Comparison of ENCODE assay signal across 9 cellular contexts in genomic region chr14:63725786-63726185, GRCh38. TPM values are rescaled to one million over a fixed set of nuclear protein-coding genes. Genes with fewer than 3 reads are reported as not detected.
DNase-seq lines count a peak whose midpoint lies in the region; FAIRE-seq and TF ChIP-seq lines count a peak whose summit lies in the region.
"Had no signal": no experiment of that assay in that cellular context is flagged by ENCODE, and none has a peak within 500 bp of the region (broad histone marks: within the 10 kb centered on the region; RNA-seq: fewer than 3 reads in every experiment).

No MANE protein-coding gene starts in this region.

- peak overlapping the region in 1 of 2 donors; percentile 80 for H3K4me3 ChIP-seq in CD4-positive, alpha-beta memory T cell (ENCODE audit: low read length in 2 of 2)
- H3K4me3 ChIP-seq in Karpas-422 (ENCODE audit: low read length): peak overlapping the region; percentile 90
- H3K4me3 ChIP-seq in neural cell (ENCODE audit: low read length): peak overlapping the region; percentile 97

- peaks cover 66% of the 10 kb centered on the region for H3K79me2 ChIP-seq in Karpas-422 (ENCODE audit: low read length)
- H3K79me2 ChIP-seq in neural cell (replicated peaks; ENCODE audit: insufficient read depth, low read length): peaks cover 20% of the 10 kb centered on the region

- H3F3A ChIP-seq in neural cell (ENCODE audit: insufficient read depth, low read length, poor library complexity, severe bottlenecking): no peaks in the 10 kb centered on the region

- POLR2A ChIA-PET in CD4-positive, alpha-beta memory T cell (lab: Charles Lee; ENCODE audit: partially characterized antibody): interaction anchor here (0.8 to 4.6 kb wide), 8 partner anchors 13 to 182 kb away, joined by 3 to 43 read pairs (median 3); partner anchors contain the start of genes PPP2R5E and WDR89

- no peaks in the 10 kb centered on the region for H3K36me3 ChIP-seq in CD4-positive, alpha-beta memory T cell (ENCODE audit: insufficient read depth, low read length)
- H3K36me3 ChIP-seq in Karpas-422 (ENCODE audit: insufficient read depth, low read length) (peaks cover 37% of the 10 kb centered on the region), neural cell (ENCODE audit: insufficient read depth, low read length) (no peaks in the 10 kb centered on the region)

- peak overlapping the region; percentile 98 to 100 (median 99) for H3K4me3 Mint-ChIP-seq in CD4-positive, alpha-beta memory T cell

- no peak for DNase-seq in CD4-positive, alpha-beta memory T cell
- DNase-seq in Karpas-422 (peak; percentile 75), cerebellar cortex (ENCODE audit: low spot score) (peak; percentile 37), NCI-H1417 treated with DMSO at 0.1 percent for 48 hours (lab: John Stamatoyannopoulos, UW) (no peak), globus pallidus (ENCODE audit: low spot score) (no peak), frontal cortex (ENCODE audit: low spot score in 2 of 2) (no peak), NCI-H2081 (lab: John Stamatoyannopoulos, UW) (no peak)
- DNase-seq: NCI-H1436 had no signal

- peak overlapping the region; percentile 85 for H3K4me2 ChIP-seq in Karpas-422 (ENCODE audit: low read depth, low read length, poor library complexity, severe bottlenecking)
- peak overlapping the region; percentile 64 for H3K4me2 ChIP-seq in neural cell (ENCODE audit: low read length)

- no peaks in the 10 kb centered on the region for H3K9me2 ChIP-seq in Karpas-422 (replicated peaks; ENCODE audit: insufficient read depth, low read length)
- H3K9me2 ChIP-seq in neural cell (ENCODE audit: insufficient read depth, low read length): no peaks in the 10 kb centered on the region

- peaks cover 6% of the 10 kb centered on the region; the same call in 1 of the 2 replicates for H4K20me1 ChIP-seq in Karpas-422 (ENCODE audit: insufficient read depth, low read depth, low read length)
- H4K20me1 ChIP-seq in neural cell (ENCODE audit: insufficient read depth): no peaks in the 10 kb centered on the region

- H3K9me3 ChIP-seq in CD4-positive, alpha-beta memory T cell (ENCODE audit: control insufficient read depth in 1 of 2, low read length in 2 of 2): no peaks in the 10 kb centered on the region
- no peaks in the 10 kb centered on the region for H3K9me3 ChIP-seq in Karpas-422 (ENCODE audit: low read length)
- no peaks in the 10 kb centered on the region for H3K9me3 ChIP-seq in neural cell (ENCODE audit: low read length)

- H2AFZ ChIP-seq in Karpas-422 (ENCODE audit: low read length) (no peak overlapping the region), neural cell (ENCODE audit: low read depth, low read length) (no peak overlapping the region)

- no peak for TF ChIP-seq CTCF in neural cell (IDR thresholded peaks at IDR 0.05; ENCODE audit: poor library complexity, severe bottlenecking)

- H3K4me1 ChIP-seq in CD4-positive, alpha-beta memory T cell (ENCODE audit: insufficient read depth, low read length): peaks cover 31% of the 10 kb centered on the region
- peaks cover 28% of the 10 kb centered on the region for H3K4me1 ChIP-seq in Karpas-422 (ENCODE audit: low read length)

- intact Hi-C loops in CD4-positive, alpha-beta memory T cell (cut with micrococcal nuclease): loop anchor here (5.0 kb wide), 1 partner anchor 127 kb away; the partner anchor contains the start of gene SYNE2

- peaks cover 27 to 58% (median 43%) of the 10 kb centered on the region in 4 donors for H3K4me1 Mint-ChIP-seq in CD4-positive, alpha-beta memory T cell

- H3K9ac ChIP-seq in Karpas-422 (ENCODE audit: low read length) (peak overlapping the region; percentile 89), neural cell (ENCODE audit: low read length) (no peak overlapping the region)

- no peaks in the 10 kb centered on the region for H3K27me3 Mint-ChIP-seq in CD4-positive, alpha-beta memory T cell

- H3K9me3 Mint-ChIP-seq in CD4-positive, alpha-beta memory T cell: no peaks in the 10 kb centered on the region

- CTCF ChIA-PET in CD4-positive, alpha-beta memory T cell (lab: Charles Lee; ENCODE audit: partially characterized antibody): interaction anchor here (0.7 to 4.5 kb wide), 10 partner anchors 8 to 91 kb away, joined by 3 to 46 read pairs (median 6); partner anchors contain the start of gene WDR89

- no peak for TF ChIP-seq EP300 in neural cell (conservative IDR thresholded peaks at IDR 0.05; ENCODE audit: poor library complexity, severe bottlenecking)

- no peak overlapping the region for H3K27ac ChIP-seq in CD4-positive, alpha-beta memory T cell (ENCODE audit: low read depth, low read length)
- H3K27ac ChIP-seq in Karpas-422 (ENCODE audit: low read length): peak overlapping the region; percentile 95
- no peak overlapping the region for H3K27ac ChIP-seq in neural cell (ENCODE audit: low read length)

- H3K27me3 ChIP-seq in CD4-positive, alpha-beta memory T cell (ENCODE audit: insufficient read depth, low read length): no peaks in the 10 kb centered on the region
- H3K27me3 ChIP-seq in Karpas-422 (ENCODE audit: low read length): no peaks in the 10 kb centered on the region
- peaks cover 2% of the 10 kb centered on the region for H3K27me3 ChIP-seq in neural cell (ENCODE audit: insufficient read depth, low read depth, low read length)

- no peak for FAIRE-seq in frontal cortex (lab: Jason Lieb, UNC)

- no peak for TF ChIP-seq RAD21 in neural cell (conservative IDR thresholded peaks at IDR 0.05)

- H3K36me3 Mint-ChIP-seq in CD4-positive, alpha-beta memory T cell: peaks cover 7 to 14% of the 10 kb centered on the region in 2 donors

- H3K27ac Mint-ChIP-seq in CD4-positive, alpha-beta memory T cell: peak overlapping the region in 6 of 7 donors; percentile 10 to 98 (median 92)

TF ChIP-seq in neural cell, 6 proteins besides CTCF, POLR2A, EP300 and RAD21:
- TF ChIP-seq, protein P1, sequence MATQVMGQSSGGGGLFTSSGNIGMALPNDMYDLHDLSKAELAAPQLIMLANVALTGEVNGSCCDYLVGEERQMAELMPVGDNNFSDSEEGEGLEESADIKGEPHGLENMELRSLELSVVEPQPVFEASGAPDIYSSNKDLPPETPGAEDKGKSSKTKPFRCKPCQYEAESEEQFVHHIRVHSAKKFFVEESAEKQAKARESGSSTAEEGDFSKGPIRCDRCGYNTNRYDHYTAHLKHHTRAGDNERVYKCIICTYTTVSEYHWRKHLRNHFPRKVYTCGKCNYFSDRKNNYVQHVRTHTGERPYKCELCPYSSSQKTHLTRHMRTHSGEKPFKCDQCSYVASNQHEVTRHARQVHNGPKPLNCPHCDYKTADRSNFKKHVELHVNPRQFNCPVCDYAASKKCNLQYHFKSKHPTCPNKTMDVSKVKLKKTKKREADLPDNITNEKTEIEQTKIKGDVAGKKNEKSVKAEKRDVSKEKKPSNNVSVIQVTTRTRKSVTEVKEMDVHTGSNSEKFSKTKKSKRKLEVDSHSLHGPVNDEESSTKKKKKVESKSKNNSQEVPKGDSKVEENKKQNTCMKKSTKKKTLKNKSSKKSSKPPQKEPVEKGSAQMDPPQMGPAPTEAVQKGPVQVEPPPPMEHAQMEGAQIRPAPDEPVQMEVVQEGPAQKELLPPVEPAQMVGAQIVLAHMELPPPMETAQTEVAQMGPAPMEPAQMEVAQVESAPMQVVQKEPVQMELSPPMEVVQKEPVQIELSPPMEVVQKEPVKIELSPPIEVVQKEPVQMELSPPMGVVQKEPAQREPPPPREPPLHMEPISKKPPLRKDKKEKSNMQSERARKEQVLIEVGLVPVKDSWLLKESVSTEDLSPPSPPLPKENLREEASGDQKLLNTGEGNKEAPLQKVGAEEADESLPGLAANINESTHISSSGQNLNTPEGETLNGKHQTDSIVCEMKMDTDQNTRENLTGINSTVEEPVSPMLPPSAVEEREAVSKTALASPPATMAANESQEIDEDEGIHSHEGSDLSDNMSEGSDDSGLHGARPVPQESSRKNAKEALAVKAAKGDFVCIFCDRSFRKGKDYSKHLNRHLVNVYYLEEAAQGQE (IDR thresholded peaks at IDR 0.05; ENCODE audit: borderline replicate concordance): no peak
- TF ChIP-seq SMC3 (conservative IDR thresholded peaks at IDR 0.05; ENCODE audit: poor library complexity): no peak
- no peak for TF ChIP-seq TAF1 (IDR thresholded peaks at IDR 0.05; ENCODE audit: low read depth)
- TF ChIP-seq POLR2AphosphoS5 (IDR thresholded peaks at IDR 0.05): no peak
- TF ChIP-seq MXI1 (conservative IDR thresholded peaks at IDR 0.05; ENCODE audit: poor library complexity, severe bottlenecking): no peak
- TF ChIP-seq EZH2 (IDR thresholded peaks at IDR 0.05; ENCODE audit: borderline replicate concordance, insufficient read depth, low read length, poor library complexity, severe bottlenecking): no peak

RNA-seq across cellular contexts. Expression of gene SGPP1, which starts 2.1 kb away (rescaled TPM):
- total RNA-seq in CD4-positive, alpha-beta memory T cell: 10 to 100 TPM; 12.2 to 12.4 TPM
- 10 to 100 TPM; 12.5 to 15.2 TPM for polyA plus RNA-seq in CD4-positive, alpha-beta memory T cell
- total RNA-seq in Karpas-422 (2014; rRNA removed; shearing (Covaris generic); ENCODE audit: low replicate concordance): 86.2 and 185 TPM in 2 replicates
- 17.1 and 17.7 TPM in 2 replicates for polyA plus RNA-seq in neural cell
- 18.4 and 19.2 TPM in 2 replicates for polyA minus RNA-seq in neural cell
- total RNA-seq in frontal cortex: 36.7 TPM

Comparison
In these comparisons a context has a peak if more than half of its experiments do, and no peak if none do; other contexts are left out.
1. DNase-seq: peak in Karpas-422 (single experiment) and cerebellar cortex (single experiment); none in CD4-positive, alpha-beta memory T cell (0 of 5), NCI-H1417 treated with DMSO at 0.1 percent for 48 hours (single experiment), globus pallidus (single experiment), frontal cortex (0 of 2) and NCI-H2081 (0 of 2).